Comparison of ENCODE assay signal across 13 cellular contexts in genomic region chr2:9948721-9949120, GRCh38.
"Had no signal": no experiment of that assay in that cellular context is flagged by ENCODE, and none has a peak within 500 bp of the region (broad histone marks: within the 10 kb centered on the region; RNA-seq: fewer than 3 reads in every experiment).

No MANE protein-coding gene starts in this region.

- H3K36me3 ChIP-seq: ascending aorta, heart left ventricle, sigmoid colon, spleen had no signal

- H3K36me3 Mint-ChIP-seq: activated naive CD4-positive, alpha-beta T cell treated with anti-CD3 and anti-CD28 coated beads, Interleukin-2, amount 10 ng/mL, durations not matched to agents 7 days and 5 days; naive thymus-derived CD4-positive, alpha-beta T cell had no signal

- H3K9me3 ChIP-seq: ascending aorta, heart left ventricle, sigmoid colon, spleen had no signal

- H3K4me3 ChIP-seq: ascending aorta, heart left ventricle, lung, sigmoid colon, spleen had no signal

- ATAC-seq: effector memory CD8-positive, alpha-beta T cell; heart left ventricle; naive thymus-derived CD4-positive, alpha-beta T cell; stimulated activated naive CD8-positive, alpha-beta T cell treated with anti-CD3 and anti-CD28 coated beads, Interleukin-15, amount 100 ng/mL, for 72 hours had no signal

- H3K27ac ChIP-seq: ascending aorta, epithelial cell of prostate, heart left ventricle, sigmoid colon had no signal

- H3K9me3 Mint-ChIP-seq: activated naive CD4-positive, alpha-beta T cell treated with anti-CD3 and anti-CD28 coated beads, Interleukin-2, amount 10 ng/mL, durations not matched to agents 7 days and 5 days; activated T-helper 2 cell treated with anti-CD3 and anti-CD28 coated beads, Interferon-gamma antibody, Interleukin-2, Interleukin-4, amounts not matched to agents 10 μg/mL and 5 μg/mL and 100 μg/mL, durations not matched to agents 14 hours and 24 hours and 36 hours; effector memory CD8-positive, alpha-beta T cell; naive thymus-derived CD4-positive, alpha-beta T cell; stimulated activated naive CD8-positive, alpha-beta T cell treated with anti-CD3 and anti-CD28 coated beads, Interleukin-15, amount 100 ng/mL, for 72 hours had no signal

- H3K4me3 Mint-ChIP-seq: activated naive CD4-positive, alpha-beta T cell treated with anti-CD3 and anti-CD28 coated beads, Interleukin-2, amount 10 ng/mL, durations not matched to agents 7 days and 5 days; stimulated activated naive CD8-positive, alpha-beta T cell treated with anti-CD3 and anti-CD28 coated beads, Interleukin-15, amount 100 ng/mL, for 72 hours had no signal

- H3K27ac Mint-ChIP-seq: activated naive CD4-positive, alpha-beta T cell treated with anti-CD3 and anti-CD28 coated beads, Interleukin-2, amount 10 ng/mL, durations not matched to agents 7 days and 5 days; activated T-helper 2 cell treated with anti-CD3 and anti-CD28 coated beads, Interferon-gamma antibody, Interleukin-2, Interleukin-4, amounts not matched to agents 10 μg/mL and 5 μg/mL and 100 μg/mL, durations not matched to agents 14 hours and 24 hours and 36 hours; effector memory CD8-positive, alpha-beta T cell; stimulated activated naive CD8-positive, alpha-beta T cell treated with anti-CD3 and anti-CD28 coated beads, Interleukin-15, amount 100 ng/mL, for 72 hours had no signal

- H3K27me3 ChIP-seq: ascending aorta had no signal

- DNase-seq: activated CD4-positive, alpha-beta T cell treated with anti-CD3 and anti-CD28 coated beads, Interleukin-2, amount 50 U/mL, for 1 hour; activated naive CD4-positive, alpha-beta T cell treated with anti-CD3 and anti-CD28 coated beads, Interleukin-2, amount 10 ng/mL, durations not matched to agents 7 days and 5 days; activated T-cell treated with anti-CD3 and anti-CD28 coated beads for 4 hours; effector memory CD8-positive, alpha-beta T cell; heart left ventricle; naive thymus-derived CD4-positive, alpha-beta T cell; sigmoid colon; spleen; stimulated activated naive CD8-positive, alpha-beta T cell treated with anti-CD3 and anti-CD28 coated beads, Interleukin-15, amount 100 ng/mL, for 72 hours had no signal
